ENCODE assay signal across 1 cellular context in the genomic region with DNA sequence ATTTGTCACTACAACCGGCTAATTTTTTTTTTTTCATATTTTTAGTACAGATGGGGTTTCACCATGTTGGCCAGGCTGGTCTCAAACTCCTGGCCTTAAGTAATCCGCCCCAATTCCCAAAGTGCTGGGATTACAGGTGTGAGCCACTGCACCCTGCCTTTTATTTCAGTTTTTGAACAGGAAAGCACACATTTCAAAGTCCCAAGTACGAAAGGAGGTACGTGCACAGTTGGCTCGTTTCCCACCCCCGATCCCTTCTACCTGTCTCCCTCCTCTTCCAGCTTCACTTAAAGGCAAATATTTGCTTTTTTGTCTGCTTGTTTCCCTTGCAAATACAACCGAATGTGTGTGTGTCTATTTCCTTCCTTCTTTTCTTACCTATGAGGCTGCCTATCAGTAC.
A peak's percentile ranks its signal among the peaks of the same experiment; 100 is the strongest.
TF ChIP-seq lines count a peak whose summit lies in the region.

No MANE protein-coding gene starts in this region.

TF ChIP-seq in HepG2, 621 proteins besides CTCF, POLR2A, EP300 and RAD21 (continued from another document and continues in another):
- TF ChIP-seq, protein P1, sequence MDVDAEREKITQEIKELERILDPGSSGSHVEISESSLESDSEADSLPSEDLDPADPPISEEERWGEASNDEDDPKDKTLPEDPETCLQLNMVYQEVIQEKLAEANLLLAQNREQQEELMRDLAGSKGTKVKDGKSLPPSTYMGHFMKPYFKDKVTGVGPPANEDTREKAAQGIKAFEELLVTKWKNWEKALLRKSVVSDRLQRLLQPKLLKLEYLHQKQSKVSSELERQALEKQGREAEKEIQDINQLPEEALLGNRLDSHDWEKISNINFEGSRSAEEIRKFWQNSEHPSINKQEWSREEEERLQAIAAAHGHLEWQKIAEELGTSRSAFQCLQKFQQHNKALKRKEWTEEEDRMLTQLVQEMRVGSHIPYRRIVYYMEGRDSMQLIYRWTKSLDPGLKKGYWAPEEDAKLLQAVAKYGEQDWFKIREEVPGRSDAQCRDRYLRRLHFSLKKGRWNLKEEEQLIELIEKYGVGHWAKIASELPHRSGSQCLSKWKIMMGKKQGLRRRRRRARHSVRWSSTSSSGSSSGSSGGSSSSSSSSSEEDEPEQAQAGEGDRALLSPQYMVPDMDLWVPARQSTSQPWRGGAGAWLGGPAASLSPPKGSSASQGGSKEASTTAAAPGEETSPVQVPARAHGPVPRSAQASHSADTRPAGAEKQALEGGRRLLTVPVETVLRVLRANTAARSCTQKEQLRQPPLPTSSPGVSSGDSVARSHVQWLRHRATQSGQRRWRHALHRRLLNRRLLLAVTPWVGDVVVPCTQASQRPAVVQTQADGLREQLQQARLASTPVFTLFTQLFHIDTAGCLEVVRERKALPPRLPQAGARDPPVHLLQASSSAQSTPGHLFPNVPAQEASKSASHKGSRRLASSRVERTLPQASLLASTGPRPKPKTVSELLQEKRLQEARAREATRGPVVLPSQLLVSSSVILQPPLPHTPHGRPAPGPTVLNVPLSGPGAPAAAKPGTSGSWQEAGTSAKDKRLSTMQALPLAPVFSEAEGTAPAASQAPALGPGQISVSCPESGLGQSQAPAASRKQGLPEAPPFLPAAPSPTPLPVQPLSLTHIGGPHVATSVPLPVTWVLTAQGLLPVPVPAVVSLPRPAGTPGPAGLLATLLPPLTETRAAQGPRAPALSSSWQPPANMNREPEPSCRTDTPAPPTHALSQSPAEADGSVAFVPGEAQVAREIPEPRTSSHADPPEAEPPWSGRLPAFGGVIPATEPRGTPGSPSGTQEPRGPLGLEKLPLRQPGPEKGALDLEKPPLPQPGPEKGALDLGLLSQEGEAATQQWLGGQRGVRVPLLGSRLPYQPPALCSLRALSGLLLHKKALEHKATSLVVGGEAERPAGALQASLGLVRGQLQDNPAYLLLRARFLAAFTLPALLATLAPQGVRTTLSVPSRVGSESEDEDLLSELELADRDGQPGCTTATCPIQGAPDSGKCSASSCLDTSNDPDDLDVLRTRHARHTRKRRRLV (CRISPR knock-in tag; IDR thresholded peaks at IDR 0.05): no peak
- TF ChIP-seq ZNF776 (CRISPR knock-in tag; IDR thresholded peaks at IDR 0.05): no peak
- TF ChIP-seq XRCC5 (optimal IDR thresholded peaks at IDR 0.05; ENCODE audit: low read length): no peak
- TF ChIP-seq ARHGAP35 (CRISPR knock-in tag; IDR thresholded peaks at IDR 0.05; ENCODE audit: borderline replicate concordance): no peak
- no peak for TF ChIP-seq ZFAT (CRISPR knock-in tag; conservative IDR thresholded peaks at IDR 0.05)
- no peak for TF ChIP-seq ZNF121 (CRISPR knock-in tag; IDR thresholded peaks at IDR 0.05)
- TF ChIP-seq ZNF382 (CRISPR knock-in tag; IDR thresholded peaks at IDR 0.05; ENCODE audit: borderline replicate concordance): no peak
- no peak for TF ChIP-seq ZBTB3 (CRISPR knock-in tag; IDR thresholded peaks at IDR 0.05; ENCODE audit: borderline replicate concordance, low read depth)
- peak; percentile 61; the same call in 1 of the 2 replicates for TF ChIP-seq IRF2 (CRISPR knock-in tag; IDR thresholded peaks at IDR 0.05)
- TF ChIP-seq NFIC (IDR thresholded peaks at IDR 0.05; ENCODE audit: low read length): peak; percentile 81; the same call in 1 of the 2 replicates
- TF ChIP-seq ZNF33A (CRISPR knock-in tag; IDR thresholded peaks at IDR 0.05; ENCODE audit: borderline replicate concordance): no peak
- no peak for TF ChIP-seq MEIS1 (CRISPR knock-in tag; IDR thresholded peaks at IDR 0.05; ENCODE audit: borderline replicate concordance)
- peak; percentile 27; the same call in 1 of the 2 replicates for TF ChIP-seq ZNF430 (CRISPR knock-in tag; IDR thresholded peaks at IDR 0.05)
- TF ChIP-seq KLF16 (CRISPR knock-in tag; IDR thresholded peaks at IDR 0.05): peak in 1 of 2 experiments; percentile 62; a peak in 1 of 4 replicates
- TF ChIP-seq SNAPC2 (CRISPR knock-in tag; IDR thresholded peaks at IDR 0.05): no peak
- TF ChIP-seq, protein P2, sequence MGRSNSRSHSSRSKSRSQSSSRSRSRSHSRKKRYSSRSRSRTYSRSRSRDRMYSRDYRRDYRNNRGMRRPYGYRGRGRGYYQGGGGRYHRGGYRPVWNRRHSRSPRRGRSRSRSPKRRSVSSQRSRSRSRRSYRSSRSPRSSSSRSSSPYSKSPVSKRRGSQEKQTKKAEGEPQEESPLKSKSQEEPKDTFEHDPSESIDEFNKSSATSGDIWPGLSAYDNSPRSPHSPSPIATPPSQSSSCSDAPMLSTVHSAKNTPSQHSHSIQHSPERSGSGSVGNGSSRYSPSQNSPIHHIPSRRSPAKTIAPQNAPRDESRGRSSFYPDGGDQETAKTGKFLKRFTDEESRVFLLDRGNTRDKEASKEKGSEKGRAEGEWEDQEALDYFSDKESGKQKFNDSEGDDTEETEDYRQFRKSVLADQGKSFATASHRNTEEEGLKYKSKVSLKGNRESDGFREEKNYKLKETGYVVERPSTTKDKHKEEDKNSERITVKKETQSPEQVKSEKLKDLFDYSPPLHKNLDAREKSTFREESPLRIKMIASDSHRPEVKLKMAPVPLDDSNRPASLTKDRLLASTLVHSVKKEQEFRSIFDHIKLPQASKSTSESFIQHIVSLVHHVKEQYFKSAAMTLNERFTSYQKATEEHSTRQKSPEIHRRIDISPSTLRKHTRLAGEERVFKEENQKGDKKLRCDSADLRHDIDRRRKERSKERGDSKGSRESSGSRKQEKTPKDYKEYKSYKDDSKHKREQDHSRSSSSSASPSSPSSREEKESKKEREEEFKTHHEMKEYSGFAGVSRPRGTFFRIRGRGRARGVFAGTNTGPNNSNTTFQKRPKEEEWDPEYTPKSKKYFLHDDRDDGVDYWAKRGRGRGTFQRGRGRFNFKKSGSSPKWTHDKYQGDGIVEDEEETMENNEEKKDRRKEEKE (IDR thresholded peaks at IDR 0.05): no peak
- peak; percentile 78; the same call in 1 of the 2 replicates for TF ChIP-seq CREM (IDR thresholded peaks at IDR 0.05)
- TF ChIP-seq CREM (CRISPR knock-in tag; IDR thresholded peaks at IDR 0.05): no peak
- TF ChIP-seq, protein P3, sequence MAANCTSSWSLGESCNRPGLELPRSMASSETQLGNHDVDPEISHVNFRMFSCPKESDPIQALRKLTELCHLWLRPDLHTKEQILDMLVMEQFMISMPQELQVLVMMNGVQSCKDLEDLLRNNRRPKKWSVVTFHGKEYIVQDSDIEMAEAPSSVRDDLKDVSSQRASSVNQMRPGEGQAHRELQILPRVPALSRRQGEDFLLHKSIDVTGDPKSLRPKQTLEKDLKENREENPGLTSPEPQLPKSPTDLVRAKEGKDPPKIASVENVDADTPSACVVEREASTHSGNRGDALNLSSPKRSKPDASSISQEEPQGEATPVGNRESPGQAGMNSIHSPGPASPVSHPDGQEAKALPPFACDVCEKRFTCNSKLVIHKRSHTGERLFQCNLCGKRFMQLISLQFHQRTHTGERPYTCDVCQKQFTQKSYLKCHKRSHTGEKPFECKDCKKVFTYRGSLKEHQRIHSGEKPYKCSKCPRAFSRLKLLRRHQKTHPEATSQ (CRISPR knock-in tag; IDR thresholded peaks at IDR 0.05; ENCODE audit: borderline replicate concordance): no peak; the same call in 1 of the 2 replicates
- no peak for TF ChIP-seq SMAD9 (CRISPR knock-in tag; IDR thresholded peaks at IDR 0.05)
- peak; percentile 80 for TF ChIP-seq ISL2 (CRISPR knock-in tag; IDR thresholded peaks at IDR 0.05)
- no peak for TF ChIP-seq POLR2AphosphoS5 (IDR thresholded peaks at IDR 0.05; ENCODE audit: low read depth, low read length)
- TF ChIP-seq ZNF282 (IDR thresholded peaks at IDR 0.05; ENCODE audit: partially characterized antibody): no peak
- TF ChIP-seq ZNF839 (CRISPR knock-in tag; IDR thresholded peaks at IDR 0.05; ENCODE audit: borderline replicate concordance): no peak
- peak; percentile 44 for TF ChIP-seq SIX1 (CRISPR knock-in tag; IDR thresholded peaks at IDR 0.05; ENCODE audit: borderline replicate concordance)
- TF ChIP-seq RNF2 (conservative IDR thresholded peaks at IDR 0.05; ENCODE audit: low read depth): no peak
- peak; percentile 93 for TF ChIP-seq HDAC2 (CRISPR knock-in tag; IDR thresholded peaks at IDR 0.05)
- no peak for TF ChIP-seq NR1H2 (CRISPR knock-in tag; IDR thresholded peaks at IDR 0.05; ENCODE audit: borderline replicate concordance, low read depth)
- TF ChIP-seq HMG20B (CRISPR knock-in tag; conservative IDR thresholded peaks at IDR 0.05): no peak
- TF ChIP-seq, protein P4, sequence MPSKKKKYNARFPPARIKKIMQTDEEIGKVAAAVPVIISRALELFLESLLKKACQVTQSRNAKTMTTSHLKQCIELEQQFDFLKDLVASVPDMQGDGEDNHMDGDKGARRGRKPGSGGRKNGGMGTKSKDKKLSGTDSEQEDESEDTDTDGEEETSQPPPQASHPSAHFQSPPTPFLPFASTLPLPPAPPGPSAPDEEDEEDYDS (CRISPR knock-in tag; IDR thresholded peaks at IDR 0.05): peak; percentile 48; the same call in 1 of the 2 replicates
- no peak for TF ChIP-seq ZNF572 (CRISPR knock-in tag; IDR thresholded peaks at IDR 0.05)
- TF ChIP-seq ZNF530 (CRISPR knock-in tag; IDR thresholded peaks at IDR 0.05; ENCODE audit: low read depth): no peak
- TF ChIP-seq MAFF (IDR thresholded peaks at IDR 0.05; ENCODE audit: low read depth, low read length): no peak
- TF ChIP-seq, protein P5, sequence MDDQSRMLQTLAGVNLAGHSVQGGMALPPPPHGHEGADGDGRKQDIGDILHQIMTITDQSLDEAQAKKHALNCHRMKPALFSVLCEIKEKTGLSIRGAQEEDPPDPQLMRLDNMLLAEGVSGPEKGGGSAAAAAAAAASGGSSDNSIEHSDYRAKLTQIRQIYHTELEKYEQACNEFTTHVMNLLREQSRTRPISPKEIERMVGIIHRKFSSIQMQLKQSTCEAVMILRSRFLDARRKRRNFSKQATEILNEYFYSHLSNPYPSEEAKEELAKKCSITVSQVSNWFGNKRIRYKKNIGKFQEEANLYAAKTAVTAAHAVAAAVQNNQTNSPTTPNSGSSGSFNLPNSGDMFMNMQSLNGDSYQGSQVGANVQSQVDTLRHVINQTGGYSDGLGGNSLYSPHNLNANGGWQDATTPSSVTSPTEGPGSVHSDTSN (CRISPR knock-in tag; IDR thresholded peaks at IDR 0.05; ENCODE audit: borderline replicate concordance): no peak
- TF ChIP-seq, protein P6, sequence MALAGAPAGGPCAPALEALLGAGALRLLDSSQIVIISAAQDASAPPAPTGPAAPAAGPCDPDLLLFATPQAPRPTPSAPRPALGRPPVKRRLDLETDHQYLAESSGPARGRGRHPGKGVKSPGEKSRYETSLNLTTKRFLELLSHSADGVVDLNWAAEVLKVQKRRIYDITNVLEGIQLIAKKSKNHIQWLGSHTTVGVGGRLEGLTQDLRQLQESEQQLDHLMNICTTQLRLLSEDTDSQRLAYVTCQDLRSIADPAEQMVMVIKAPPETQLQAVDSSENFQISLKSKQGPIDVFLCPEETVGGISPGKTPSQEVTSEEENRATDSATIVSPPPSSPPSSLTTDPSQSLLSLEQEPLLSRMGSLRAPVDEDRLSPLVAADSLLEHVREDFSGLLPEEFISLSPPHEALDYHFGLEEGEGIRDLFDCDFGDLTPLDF (CRISPR knock-in tag; IDR thresholded peaks at IDR 0.05): no peak
- no peak for TF ChIP-seq ZNF234 (CRISPR knock-in tag; conservative IDR thresholded peaks at IDR 0.05)
- TF ChIP-seq ZNF431 (CRISPR knock-in tag; IDR thresholded peaks at IDR 0.05; ENCODE audit: borderline replicate concordance, low read depth): no peak
- TF ChIP-seq XBP1 (CRISPR knock-in tag; IDR thresholded peaks at IDR 0.05): no peak
- TF ChIP-seq, protein P7, sequence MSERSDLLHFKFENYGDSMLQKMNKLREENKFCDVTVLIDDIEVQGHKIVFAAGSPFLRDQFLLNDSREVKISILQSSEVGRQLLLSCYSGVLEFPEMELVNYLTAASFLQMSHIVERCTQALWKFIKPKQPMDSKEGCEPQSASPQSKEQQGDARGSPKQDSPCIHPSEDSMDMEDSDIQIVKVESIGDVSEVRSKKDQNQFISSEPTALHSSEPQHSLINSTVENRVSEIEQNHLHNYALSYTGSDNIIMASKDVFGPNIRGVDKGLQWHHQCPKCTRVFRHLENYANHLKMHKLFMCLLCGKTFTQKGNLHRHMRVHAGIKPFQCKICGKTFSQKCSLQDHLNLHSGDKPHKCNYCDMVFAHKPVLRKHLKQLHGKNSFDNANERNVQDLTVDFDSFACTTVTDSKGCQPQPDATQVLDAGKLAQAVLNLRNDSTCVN (CRISPR knock-in tag; IDR thresholded peaks at IDR 0.05; ENCODE audit: borderline replicate concordance): no peak
- no peak for TF ChIP-seq ZBTB21 (CRISPR knock-in tag; IDR thresholded peaks at IDR 0.05)
- TF ChIP-seq FOXA1 (IDR thresholded peaks at IDR 0.05): 0 out of 2 replicates have a peak, but pooled peaks have one; percentile 47
- TF ChIP-seq FOXA1 (CRISPR knock-in tag; IDR thresholded peaks at IDR 0.05): peak; percentile 84
- no peak for TF ChIP-seq RBM22 (optimal IDR thresholded peaks at IDR 0.05; ENCODE audit: low read length)
- TF ChIP-seq, protein P8, sequence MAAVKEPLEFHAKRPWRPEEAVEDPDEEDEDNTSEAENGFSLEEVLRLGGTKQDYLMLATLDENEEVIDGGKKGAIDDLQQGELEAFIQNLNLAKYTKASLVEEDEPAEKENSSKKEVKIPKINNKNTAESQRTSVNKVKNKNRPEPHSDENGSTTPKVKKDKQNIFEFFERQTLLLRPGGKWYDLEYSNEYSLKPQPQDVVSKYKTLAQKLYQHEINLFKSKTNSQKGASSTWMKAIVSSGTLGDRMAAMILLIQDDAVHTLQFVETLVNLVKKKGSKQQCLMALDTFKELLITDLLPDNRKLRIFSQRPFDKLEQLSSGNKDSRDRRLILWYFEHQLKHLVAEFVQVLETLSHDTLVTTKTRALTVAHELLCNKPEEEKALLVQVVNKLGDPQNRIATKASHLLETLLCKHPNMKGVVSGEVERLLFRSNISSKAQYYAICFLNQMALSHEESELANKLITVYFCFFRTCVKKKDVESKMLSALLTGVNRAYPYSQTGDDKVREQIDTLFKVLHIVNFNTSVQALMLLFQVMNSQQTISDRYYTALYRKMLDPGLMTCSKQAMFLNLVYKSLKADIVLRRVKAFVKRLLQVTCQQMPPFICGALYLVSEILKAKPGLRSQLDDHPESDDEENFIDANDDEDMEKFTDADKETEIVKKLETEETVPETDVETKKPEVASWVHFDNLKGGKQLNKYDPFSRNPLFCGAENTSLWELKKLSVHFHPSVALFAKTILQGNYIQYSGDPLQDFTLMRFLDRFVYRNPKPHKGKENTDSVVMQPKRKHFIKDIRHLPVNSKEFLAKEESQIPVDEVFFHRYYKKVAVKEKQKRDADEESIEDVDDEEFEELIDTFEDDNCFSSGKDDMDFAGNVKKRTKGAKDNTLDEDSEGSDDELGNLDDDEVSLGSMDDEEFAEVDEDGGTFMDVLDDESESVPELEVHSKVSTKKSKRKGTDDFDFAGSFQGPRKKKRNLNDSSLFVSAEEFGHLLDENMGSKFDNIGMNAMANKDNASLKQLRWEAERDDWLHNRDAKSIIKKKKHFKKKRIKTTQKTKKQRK (IDR thresholded peaks at IDR 0.05; ENCODE audit: low read length): no peak
- peak; percentile 54; the same call in 1 of the 2 replicates for TF ChIP-seq GFI1 (CRISPR knock-in tag; IDR thresholded peaks at IDR 0.05; ENCODE audit: borderline replicate concordance)
- TF ChIP-seq BCL6 (CRISPR knock-in tag; IDR thresholded peaks at IDR 0.05): peak; percentile 91
- no peak for TF ChIP-seq ZNF256 (CRISPR knock-in tag; conservative IDR thresholded peaks at IDR 0.05)
- peak; percentile 25; the same call in 1 of the 2 replicates for TF ChIP-seq KDM6A (CRISPR knock-in tag; IDR thresholded peaks at IDR 0.05; ENCODE audit: low read depth)
- TF ChIP-seq ZNF501 (CRISPR knock-in tag; IDR thresholded peaks at IDR 0.05): peak; percentile 51; the same call in 1 of the 2 replicates
